In genomic region chr12:102484017-102484731, GRCh38 we compare ENCODE assay signal across 8 cellular contexts. TPM values are rescaled to one million over a fixed set of nuclear protein-coding genes. Genes with fewer than 3 reads are reported as not detected.
DNase-seq lines count a peak whose midpoint lies in the region; ATAC-seq and TF ChIP-seq lines count a peak whose summit lies in the region.

No MANE protein-coding gene starts in this region.

- no peaks in the 10 kb centered on the region for H3K9me3 ChIP-seq in DOHH2 (ENCODE audit: control insufficient read depth, insufficient read depth, low read length)

- no peaks in the 10 kb centered on the region for H3K36me3 ChIP-seq in DOHH2 (ENCODE audit: control insufficient read depth, low read length)

- peak; percentile 44 to 75 for ATAC-seq in left cardiac atrium

- H3K4me2 ChIP-seq in DOHH2 (ENCODE audit: low read length) = peak overlapping the region; percentile 19

- no peaks in the 10 kb centered on the region for H3K9me3 Mint-ChIP-seq in activated naive CD4-positive, alpha-beta T cell treated with anti-CD3 and anti-CD28 coated beads, Interleukin-2, amount 50 U/mL, for 24 hours

- DNase-seq in GM20000 (ENCODE audit: low spot score) = peak; percentile 57
- DNase-seq in HPDE6-E6E7 (ENCODE audit: extremely low spot score) = peak; percentile 33
- peak; percentile 88 for DNase-seq in SIG-M5 treated with dmso at 0.1 percent for 504 hours (lab: John Stamatoyannopoulos, UW; ENCODE audit: unreplicated experiment)
- peak; percentile 63 for DNase-seq in left cardiac atrium
- DNase-seq in retinal pigment epithelial cell (ENCODE audit: low read depth) = no peak
- no peak for DNase-seq in NCI-H1048 (lab: John Stamatoyannopoulos, UW)

- H3K4me1 ChIP-seq in DOHH2 (ENCODE audit: control insufficient read depth, low read length) = peaks cover 13% of the 10 kb centered on the region

- peaks cover 4% of the 10 kb centered on the region; the same call in 1 of the 2 replicates for H3K27me3 ChIP-seq in DOHH2 (ENCODE audit: control insufficient read depth, low read length)

- H3K4me3 Mint-ChIP-seq in activated naive CD4-positive, alpha-beta T cell treated with anti-CD3 and anti-CD28 coated beads, Interleukin-2, amount 50 U/mL, for 24 hours = peak overlapping the region; percentile 68

- peaks cover 19% of the 10 kb centered on the region for H3K4me1 Mint-ChIP-seq in activated naive CD4-positive, alpha-beta T cell treated with anti-CD3 and anti-CD28 coated beads, Interleukin-2, amount 50 U/mL, for 24 hours

- no peaks in the 10 kb centered on the region for H4K20me1 ChIP-seq in DOHH2 (ENCODE audit: control insufficient read depth, insufficient read depth, low read depth, low read length)

- H3K4me3 ChIP-seq in DOHH2 (ENCODE audit: low read length) (no peak overlapping the region), retinal pigment epithelial cell (ENCODE audit: low read length) (no peak overlapping the region)

- H3K9me2 ChIP-seq in DOHH2 (replicated peaks; ENCODE audit: control insufficient read depth, low read length) = no peaks in the 10 kb centered on the region

- intact Hi-C loops in left cardiac atrium (cut with DNase I) = loop anchor here (2.0 to 10.0 kb wide), 4 partner anchors 139 to 547 kb away; no protein-coding TSS in a partner anchor

- TF ChIP-seq CTCF in DOHH2 (IDR thresholded peaks at IDR 0.05; ENCODE audit: low read depth, low read length, poor library complexity, severe bottlenecking) = peak; percentile 92
- TF ChIP-seq CTCF in GM20000 (IDR thresholded peaks at IDR 0.05; ENCODE audit: extremely low read depth, missing control alignments) = peak; percentile 86
- peak; percentile 89 for TF ChIP-seq CTCF in retinal pigment epithelial cell (conservative IDR thresholded peaks at IDR 0.05; ENCODE audit: low read depth, low read length)

- H3K27ac Mint-ChIP-seq in activated naive CD4-positive, alpha-beta T cell treated with anti-CD3 and anti-CD28 coated beads, Interleukin-2, amount 50 U/mL, for 24 hours = peak overlapping the region; percentile 77

- H3K27ac ChIP-seq in DOHH2 (ENCODE audit: low read depth, low read length) = no peak overlapping the region

- no peaks in the 10 kb centered on the region for H3F3A ChIP-seq in DOHH2 (ENCODE audit: control insufficient read depth, insufficient read depth)

- no peaks in the 10 kb centered on the region for H3K79me2 ChIP-seq in DOHH2 (ENCODE audit: control insufficient read depth, low read length)

- no peaks in the 10 kb centered on the region for H3K36me3 Mint-ChIP-seq in activated naive CD4-positive, alpha-beta T cell treated with anti-CD3 and anti-CD28 coated beads, Interleukin-2, amount 50 U/mL, for 24 hours

- H3K27me3 Mint-ChIP-seq in activated naive CD4-positive, alpha-beta T cell treated with anti-CD3 and anti-CD28 coated beads, Interleukin-2, amount 50 U/mL, for 24 hours = peaks cover 7% of the 10 kb centered on the region

RNA-seq across cellular contexts. Expression of gene IGF1, which starts 3.8 kb away (rescaled TPM):
- total RNA-seq in left cardiac atrium = 10 to 100 TPM; 61.6 to 75.9 TPM

Comparison
In these comparisons a context has a peak if more than half of its experiments do, and no peak if none do; other contexts are left out.
1. DNase-seq: peak in GM20000 (single experiment), HPDE6-E6E7 (single experiment), SIG-M5 treated with dmso at 0.1 percent for 504 hours (single experiment) and left cardiac atrium (single experiment); none in retinal pigment epithelial cell (single experiment) and NCI-H1048 (single experiment).
2. Peak in every context shown above with its lines, with median percentiles within 50 percentile points of each other: CTCF ChIP-seq.